23 cellular contexts compared by ENCODE assay signal in genomic region chr20:60446273-60447111, GRCh38.
A peak's percentile ranks its signal among the peaks of the same experiment; 100 is the strongest.
DNase-seq lines count a peak whose midpoint lies in the region; ATAC-seq and TF ChIP-seq lines count a peak whose summit lies in the region.
"Had no signal": no experiment of that assay in that cellular context is flagged by ENCODE, and none has a peak within 500 bp of the region (broad histone marks: within the 10 kb centered on the region; RNA-seq: fewer than 3 reads in every experiment).

No MANE protein-coding gene starts in this region.

- H3K36me3 Mint-ChIP-seq in natural killer cell, result no peaks in the 10 kb centered on the region
- H3K36me3 Mint-ChIP-seq: activated naive CD8-positive, alpha-beta T cell; naive B cell had no signal

- H3K27me3 ChIP-seq in RWPE2 (ENCODE audit: insufficient read depth, poor library complexity, severe bottlenecking), result peaks cover 94% of the 10 kb centered on the region
- H3K27me3 ChIP-seq: hepatocyte, Peyer's patch had no signal

- peak overlapping the region; percentile 45 for H3K4me3 Mint-ChIP-seq in natural killer cell
- H3K4me3 Mint-ChIP-seq: activated naive CD8-positive, alpha-beta T cell; activated T-cell treated with anti-CD3 and anti-CD28 coated beads, Interleukin-2, amount 50 U/mL, for 24 hours; naive B cell had no signal

- H3K27me3 Mint-ChIP-seq in natural killer cell (ENCODE audit: low read depth in 2 of 2), result peaks cover 25 to 43% of the 10 kb centered on the region in 2 donors

- no peaks in the 10 kb centered on the region for H3K9me3 Mint-ChIP-seq in natural killer cell
- H3K9me3 Mint-ChIP-seq: activated T-cell treated with anti-CD3 and anti-CD28 coated beads, Interleukin-2, amount 50 U/mL, for 24 hours had no signal

- H3K4me1 ChIP-seq in RWPE2 (ENCODE audit: insufficient read depth, poor library complexity, severe bottlenecking), result no peaks in the 10 kb centered on the region
- H3K4me1 ChIP-seq: esophagus squamous epithelium, Peyer's patch, psoas muscle, spleen had no signal

- H3K27ac ChIP-seq in RWPE2 (ENCODE audit: poor library complexity, severe bottlenecking), result no peak overlapping the region
- H3K27ac ChIP-seq: esophagus squamous epithelium, hepatocyte, Peyer's patch, psoas muscle, spleen had no signal

- TF ChIP-seq CTCF in RWPE2 (IDR thresholded peaks at IDR 0.05; ENCODE audit: poor library complexity, severe bottlenecking), result no peak
- TF ChIP-seq CTCF in natural killer cell (IDR thresholded peaks at IDR 0.05), result no peak

- peaks cover 19 to 25% of the 10 kb centered on the region in 2 donors for H3K4me1 Mint-ChIP-seq in natural killer cell
- H3K4me1 Mint-ChIP-seq: naive B cell had no signal

- DNase-seq in GF-D8 (lab: John Stamatoyannopoulos, UW), result peak; percentile 42
- DNase-seq in KG1 (lab: John Stamatoyannopoulos, UW), result peak; percentile 0
- DNase-seq in RWPE2 (ENCODE audit: low spot score), result no peak
- no peak for DNase-seq in natural killer cell
- no peak for DNase-seq in COLO668 (lab: John Stamatoyannopoulos, UW; ENCODE audit: unreplicated experiment)
- DNase-seq: activated CD4-positive, alpha-beta T cell treated with anti-CD3 and anti-CD28 coated beads, Interleukin-2, amount 50 U/mL, for 1 hour; activated T-cell treated with anti-CD3 and anti-CD28 coated beads, Interleukin-2, amount 50 U/mL, for 24 hours; esophagus squamous epithelium; mammary epithelial cell; naive B cell; NCI-H1092; NCI-H2081 treated with DMSO at 0.1 percent for 48 hours; NCI-H524 treated with DMSO at 0.1 percent for 48 hours; Peyer's patch; psoas muscle; SK-N-SH; spleen; trophoblast cell had no signal

- ATAC-seq in RWPE2 (ENCODE audit: low read depth), result 0 out of 3 replicates have a peak, but pooled peaks have one; percentile 18
- peak; percentile 50 to 98 (median 82) for ATAC-seq in natural killer cell
- no peak for ATAC-seq in GM18517 (IDR thresholded peaks at IDR 0.05; ENCODE audit: unreplicated experiment)
- ATAC-seq in HG03045 (IDR thresholded peaks at IDR 0.05; ENCODE audit: unreplicated experiment), result no peak
- ATAC-seq in HG03432 (IDR thresholded peaks at IDR 0.05; ENCODE audit: unreplicated experiment), result no peak
- ATAC-seq: psoas muscle had no signal

- H3K4me3 ChIP-seq in RWPE2 (ENCODE audit: severe bottlenecking), result no peak overlapping the region
- H3K4me3 ChIP-seq: esophagus squamous epithelium, hepatocyte, Peyer's patch, psoas muscle, spleen had no signal

- H3K27ac Mint-ChIP-seq in natural killer cell, result peak overlapping the region; percentile 16 to 80
- H3K27ac Mint-ChIP-seq: activated naive CD8-positive, alpha-beta T cell; activated T-cell treated with anti-CD3 and anti-CD28 coated beads, Interleukin-2, amount 50 U/mL, for 24 hours; naive B cell had no signal

- no peaks in the 10 kb centered on the region for H3K36me3 ChIP-seq in RWPE2 (ENCODE audit: low read depth)
- H3K36me3 ChIP-seq: esophagus squamous epithelium, Peyer's patch, spleen had no signal

- H3K9me3 ChIP-seq in RWPE2 (ENCODE audit: severe bottlenecking), result no peaks in the 10 kb centered on the region
- H3K9me3 ChIP-seq: esophagus squamous epithelium, Peyer's patch, psoas muscle, SK-N-SH had no signal

- intact Hi-C loops in natural killer cell (cut with micrococcal nuclease), result no loop called here

Comparison
In these comparisons a context has a peak if more than half of its experiments do, and no peak if none do; other contexts are left out.
1. DNase-seq: peak in GF-D8 (single experiment) and KG1 (single experiment); none in RWPE2 (single experiment), natural killer cell (single experiment) and COLO668 (single experiment).
2. ATAC-seq: peak in RWPE2 (single experiment) and natural killer cell (3 of 3); none in GM18517 (single experiment), HG03045 (single experiment) and HG03432 (single experiment).